In the genomic region with DNA sequence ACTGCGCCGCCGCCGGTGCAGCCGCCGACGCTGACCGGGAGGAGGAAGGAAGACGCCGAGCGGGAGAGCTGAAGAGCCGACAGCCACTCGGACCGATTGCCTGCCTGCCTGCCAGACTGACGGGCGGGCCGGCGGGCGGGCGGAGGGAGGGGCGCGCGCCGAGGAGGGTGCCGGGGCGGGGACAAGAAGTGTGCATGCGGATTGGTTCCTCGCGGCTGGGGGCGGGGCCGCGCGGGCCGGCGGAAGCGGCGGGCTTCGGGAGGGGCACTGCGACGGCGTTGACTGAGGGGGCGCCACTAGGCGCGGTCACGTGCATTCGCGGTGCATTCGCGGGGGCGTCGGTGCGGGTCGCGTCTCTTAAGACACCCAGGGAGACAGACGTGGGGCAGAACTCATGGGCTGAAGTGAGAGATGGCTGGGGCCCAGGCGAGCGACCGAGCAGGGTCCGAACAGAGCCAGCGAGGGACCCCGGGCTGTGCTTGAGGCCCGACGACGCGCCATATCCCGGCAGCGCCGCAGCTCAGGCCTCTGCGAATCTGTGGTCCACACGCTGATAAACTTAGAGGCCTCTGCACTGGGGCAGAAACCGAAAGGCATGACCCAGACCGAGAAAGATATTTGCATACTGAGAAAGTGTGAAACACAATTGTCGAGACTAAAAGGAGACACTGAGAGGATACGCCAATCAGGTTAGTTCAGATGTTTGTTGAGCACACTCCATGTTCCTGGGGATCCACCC, we compare ENCODE assay signal across 7 cellular contexts. TPM values are rescaled to one million over a fixed set of nuclear protein-coding genes. Genes with fewer than 3 reads are reported as not detected.
DNase-seq lines count a peak whose midpoint lies in the region; ATAC-seq and TF ChIP-seq lines count a peak whose summit lies in the region.

A gene (minus strand): TSS at position 118 of the 739 bp plus-strand sequence. CDS start 205 bp downstream, outside the sequence.

- peak within 1 kb of the TSS; percentile 82 for H2AFZ ChIP-seq in hepatocyte

- H3K27me3 ChIP-seq in hepatocyte, result no peaks in the 10 kb centered on the region

- ATAC-seq in GM18498 (IDR thresholded peaks at IDR 0.05; ENCODE audit: unreplicated experiment) (peak; percentile 88), HG02870 (IDR thresholded peaks at IDR 0.05; ENCODE audit: unreplicated experiment) (peak; percentile 84)

- no peaks in the 10 kb centered on the region for H3K9me3 ChIP-seq in hepatocyte (ENCODE audit: low read depth)

- H3K4me3 ChIP-seq in astrocyte of the cerebellum (ENCODE audit: low read depth, low read length) (peak within 1 kb of the TSS; percentile 76), hepatocyte (peak within 1 kb of the TSS; percentile 99), retinal pigment epithelial cell (ENCODE audit: low read length) (peak within 1 kb of the TSS; percentile 90)

- WGBS in hepatocyte (ENCODE audit: low lambda C conversion rate, missing lambda C conversion rate), result 1% methylated on average over 57 of the region's 74 CpGs

- in situ Hi-C loops in astrocyte of the cerebellum (cut with HindIII; ENCODE audit: low sequenced_read_pairs), result no loop called here

- peaks cover 49% of the 10 kb centered on the region for H3K79me2 ChIP-seq in hepatocyte

- peak within 1 kb of the TSS; percentile 92 for H3K27ac ChIP-seq in hepatocyte

- DNase-seq in NCI-H146 (lab: John Stamatoyannopoulos, UW) (peak; percentile 81), T-helper 22 cell (ENCODE audit: low read depth) (peak; percentile 88), astrocyte of the cerebellum (ENCODE audit: low read depth) (peak; percentile 49), hepatocyte (ENCODE audit: low spot score) (peak; percentile 96), retinal pigment epithelial cell (ENCODE audit: low read depth) (peak; percentile 42)

- H3K9me2 ChIP-seq in hepatocyte (replicated peaks; ENCODE audit: insufficient read depth), result no peaks in the 10 kb centered on the region

- peak within 1 kb of the TSS; percentile 91 for H3K4me2 ChIP-seq in hepatocyte

- peaks cover 42% of the 10 kb centered on the region for H4K20me1 ChIP-seq in hepatocyte (ENCODE audit: insufficient read depth, poor library complexity, severe bottlenecking)

- H3K4me1 ChIP-seq in hepatocyte (ENCODE audit: insufficient read depth), result peaks cover 19% of the 10 kb centered on the region

- H3K36me3 ChIP-seq in hepatocyte (replicated peaks; ENCODE audit: insufficient read depth, low read depth), result no peaks in the 10 kb centered on the region

- TF ChIP-seq CTCF in astrocyte of the cerebellum (IDR thresholded peaks at IDR 0.05; ENCODE audit: low read depth, low read length, missing control alignments), result peak; percentile 24
- TF ChIP-seq CTCF in hepatocyte (IDR thresholded peaks at IDR 0.05; ENCODE audit: poor library complexity), result peak; percentile 28
- no peak for TF ChIP-seq CTCF in retinal pigment epithelial cell (conservative IDR thresholded peaks at IDR 0.05; ENCODE audit: low read depth, low read length)

RNA-seq across cellular contexts. Expression of the gene that starts here (rescaled TPM):
- total RNA-seq in hepatocyte, result 52.2 and 53.4 TPM in 2 replicates
- 66.1 and 74.5 TPM in 2 replicates for polyA plus RNA-seq in hepatocyte

Comparison
In these comparisons a context has a peak if more than half of its experiments do, and no peak if none do; other contexts are left out.
1. Peak in every context shown above with its lines: DNase-seq, ATAC-seq, H3K4me3 ChIP-seq and H3K27ac ChIP-seq.
2. DNase-seq: peak in every context shown above with its lines; median percentile 96 in hepatocyte; 88 in T-helper 22 cell; 81 in NCI-H146; 49 in astrocyte of the cerebellum; 42 in retinal pigment epithelial cell.